Comparison of ENCODE assay signal across 9 cellular contexts in genomic region chr3:28317438-28318022, GRCh38. TPM values are rescaled to one million over a fixed set of nuclear protein-coding genes. Genes with fewer than 3 reads are reported as not detected.
DNase-seq lines count a peak whose midpoint lies in the region; FAIRE-seq and TF ChIP-seq lines count a peak whose summit lies in the region.
"Had no signal": no experiment of that assay in that cellular context is flagged by ENCODE, and none has a peak within 500 bp of the region (broad histone marks: within the 10 kb centered on the region; RNA-seq: fewer than 3 reads in every experiment).

No MANE protein-coding gene starts in this region.

- H3K27me3 ChIP-seq in GM06990 (replicated peaks; ENCODE audit: control insufficient read depth, insufficient read depth, low read length) (no peaks in the 10 kb centered on the region), Loucy (ENCODE audit: insufficient read depth, low read length, poor library complexity, severe bottlenecking) (no peaks in the 10 kb centered on the region)
- H3K27me3 ChIP-seq: SJSA1 had no signal

- H2AFZ ChIP-seq in Loucy (ENCODE audit: low read length) = no peak overlapping the region

- no peaks in the 10 kb centered on the region for H3K36me3 Mint-ChIP-seq in mesothelial cell of epicardium

- H3K36me3 ChIP-seq in GM06990 (ENCODE audit: control insufficient read depth, insufficient read depth, low read length) (no peaks in the 10 kb centered on the region; the same call in 1 of the 2 replicates), Loucy (ENCODE audit: insufficient read depth, low read length) (0 out of 2 replicates have a peak, but pooled peaks cover 5% of the 10 kb centered on the region)

- H3K4me3 ChIP-seq in GM06990 (replicated peaks; ENCODE audit: low read depth, low read length) (no peak overlapping the region), Loucy (ENCODE audit: low read length, poor library complexity, severe bottlenecking) (no peak overlapping the region)
- H3K4me3 ChIP-seq: SJSA1 had no signal

- no peaks in the 10 kb centered on the region for H3K9me3 Mint-ChIP-seq in mesothelial cell of epicardium

- DNase-seq in AG08395 (ENCODE audit: low spot score) = peak; percentile 58
- DNase-seq in GM06990 (ENCODE audit: extremely low read depth, insufficient read length) = no peak
- peak; percentile 45 for DNase-seq in HCEC 1CT
- DNase-seq in fibroblast of gingiva (ENCODE audit: low read depth) = peak; percentile 28
- DNase-seq in pons (ENCODE audit: low spot score) = peak; percentile 53
- no peak for DNase-seq in mesothelial cell of epicardium (ENCODE audit: low spot score in 2 of 2, unreplicated experiment in 2 of 2)

- no peak overlapping the region for H3K9ac ChIP-seq in Loucy (ENCODE audit: low read depth, low read length, poor library complexity, severe bottlenecking)

- H3K4me2 ChIP-seq in Loucy (ENCODE audit: low read depth, low read length, poor library complexity, severe bottlenecking) = no peak overlapping the region

- H3K4me1 ChIP-seq in Loucy (ENCODE audit: insufficient read depth, low read length, poor library complexity, severe bottlenecking) = peaks cover 13% of the 10 kb centered on the region
- H3K4me1 ChIP-seq: SJSA1 had no signal

- no peak overlapping the region for H3K4me3 Mint-ChIP-seq in mesothelial cell of epicardium

- H3K27me3 Mint-ChIP-seq in mesothelial cell of epicardium (ENCODE audit: low read depth) = no peaks in the 10 kb centered on the region

- no peaks in the 10 kb centered on the region for H3K4me1 Mint-ChIP-seq in mesothelial cell of epicardium

- H4K20me1 ChIP-seq in Loucy (ENCODE audit: insufficient read depth, low read length, poor library complexity, severe bottlenecking) = no peaks in the 10 kb centered on the region

- no peaks in the 10 kb centered on the region for H3K9me3 ChIP-seq in Loucy (ENCODE audit: insufficient read depth, low read depth, low read length)
- H3K9me3 ChIP-seq: SJSA1 had no signal

- H3K27ac Mint-ChIP-seq in mesothelial cell of epicardium = no peak overlapping the region

- no peaks in the 10 kb centered on the region for H3K9me2 ChIP-seq in Loucy (replicated peaks; ENCODE audit: low read depth, low read length)

- peak; percentile 31 for FAIRE-seq in TTC549 (lab: Jason Lieb, UNC)

- H3F3A ChIP-seq in Loucy (ENCODE audit: low read depth) = no peaks in the 10 kb centered on the region

- H3K79me2 ChIP-seq in Loucy (ENCODE audit: insufficient read depth, low read length) = no peaks in the 10 kb centered on the region

- peak; percentile 66 for TF ChIP-seq CTCF in GM06990 (IDR thresholded peaks at IDR 0.05; ENCODE audit: insufficient read depth, low read length, poor library complexity, severe bottlenecking)
- TF ChIP-seq CTCF in Loucy (conservative IDR thresholded peaks at IDR 0.05; ENCODE audit: low read length) = peak; percentile 80
- no peak for TF ChIP-seq CTCF in mesothelial cell of epicardium (IDR thresholded peaks at IDR 0.05; ENCODE audit: unreplicated experiment)

RNA-seq across cellular contexts. Expression of gene ZCWPW2, which starts 31.0 kb away (rescaled TPM):
- 1.3 to 1.5 TPM (median 1.4 TPM) in 3 replicates for total RNA-seq in mesothelial cell of epicardium

RNA-seq across cellular contexts. Expression of gene AZI2, which starts 31.1 kb away (rescaled TPM):
- total RNA-seq in mesothelial cell of epicardium = 63.8 to 64.4 TPM (median 63.9 TPM) in 3 replicates

Comparison
In these comparisons a context has a peak if more than half of its experiments do, and no peak if none do; other contexts are left out.
1. DNase-seq: peak in AG08395 (single experiment), HCEC 1CT (single experiment), fibroblast of gingiva (single experiment) and pons (single experiment); none in GM06990 (single experiment) and mesothelial cell of epicardium (0 of 2).